1 cellular context compared by ENCODE assay signal in genomic region chr11:12291767-12292166, GRCh38.
TF ChIP-seq lines count a peak whose summit lies in the region.

No MANE protein-coding gene starts in this region.

TF ChIP-seq in IMR-90, 13 proteins besides CTCF, POLR2A, EP300 and RAD21:
- no peak for TF ChIP-seq BHLHE40 (IDR thresholded peaks at IDR 0.05; ENCODE audit: low read depth, low read length)
- no peak for TF ChIP-seq RFX5 (IDR thresholded peaks at IDR 0.05; ENCODE audit: low read depth, low read length)
- TF ChIP-seq, protein P1, sequence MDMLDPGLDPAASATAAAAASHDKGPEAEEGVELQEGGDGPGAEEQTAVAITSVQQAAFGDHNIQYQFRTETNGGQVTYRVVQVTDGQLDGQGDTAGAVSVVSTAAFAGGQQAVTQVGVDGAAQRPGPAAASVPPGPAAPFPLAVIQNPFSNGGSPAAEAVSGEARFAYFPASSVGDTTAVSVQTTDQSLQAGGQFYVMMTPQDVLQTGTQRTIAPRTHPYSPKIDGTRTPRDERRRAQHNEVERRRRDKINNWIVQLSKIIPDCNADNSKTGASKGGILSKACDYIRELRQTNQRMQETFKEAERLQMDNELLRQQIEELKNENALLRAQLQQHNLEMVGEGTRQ (IDR thresholded peaks at IDR 0.05; ENCODE audit: low read depth, low read length), result no peak
- no peak for TF ChIP-seq MXI1 (IDR thresholded peaks at IDR 0.05; ENCODE audit: borderline replicate concordance, low read depth, low read length)
- no peak for TF ChIP-seq NFE2L2 (IDR thresholded peaks at IDR 0.05; ENCODE audit: low read depth, low read length)
- no peak for TF ChIP-seq CEBPB (IDR thresholded peaks at IDR 0.05; ENCODE audit: low read depth, low read length)
- no peak for TF ChIP-seq SMC3 (IDR thresholded peaks at IDR 0.05; ENCODE audit: low read depth, low read length)
- TF ChIP-seq, protein P2, sequence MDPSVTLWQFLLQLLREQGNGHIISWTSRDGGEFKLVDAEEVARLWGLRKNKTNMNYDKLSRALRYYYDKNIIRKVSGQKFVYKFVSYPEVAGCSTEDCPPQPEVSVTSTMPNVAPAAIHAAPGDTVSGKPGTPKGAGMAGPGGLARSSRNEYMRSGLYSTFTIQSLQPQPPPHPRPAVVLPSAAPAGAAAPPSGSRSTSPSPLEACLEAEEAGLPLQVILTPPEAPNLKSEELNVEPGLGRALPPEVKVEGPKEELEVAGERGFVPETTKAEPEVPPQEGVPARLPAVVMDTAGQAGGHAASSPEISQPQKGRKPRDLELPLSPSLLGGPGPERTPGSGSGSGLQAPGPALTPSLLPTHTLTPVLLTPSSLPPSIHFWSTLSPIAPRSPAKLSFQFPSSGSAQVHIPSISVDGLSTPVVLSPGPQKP (IDR thresholded peaks at IDR 0.05; ENCODE audit: borderline replicate concordance, low read depth, low read length), result no peak
- TF ChIP-seq FOS (IDR thresholded peaks at IDR 0.05; ENCODE audit: low read depth, low read length), result no peak
- TF ChIP-seq CHD1 (IDR thresholded peaks at IDR 0.05; ENCODE audit: low read depth, low read length), result no peak
- TF ChIP-seq MAZ (IDR thresholded peaks at IDR 0.05; ENCODE audit: borderline replicate concordance, low read depth, low read length), result no peak
- TF ChIP-seq MAFK (IDR thresholded peaks at IDR 0.05; ENCODE audit: low read depth, low read length), result no peak
- TF ChIP-seq RCOR1 (IDR thresholded peaks at IDR 0.05; ENCODE audit: insufficient replicate concordance, low read length), result no peak
